Comparison of ENCODE assay signal across 13 cellular contexts in the genomic region with DNA sequence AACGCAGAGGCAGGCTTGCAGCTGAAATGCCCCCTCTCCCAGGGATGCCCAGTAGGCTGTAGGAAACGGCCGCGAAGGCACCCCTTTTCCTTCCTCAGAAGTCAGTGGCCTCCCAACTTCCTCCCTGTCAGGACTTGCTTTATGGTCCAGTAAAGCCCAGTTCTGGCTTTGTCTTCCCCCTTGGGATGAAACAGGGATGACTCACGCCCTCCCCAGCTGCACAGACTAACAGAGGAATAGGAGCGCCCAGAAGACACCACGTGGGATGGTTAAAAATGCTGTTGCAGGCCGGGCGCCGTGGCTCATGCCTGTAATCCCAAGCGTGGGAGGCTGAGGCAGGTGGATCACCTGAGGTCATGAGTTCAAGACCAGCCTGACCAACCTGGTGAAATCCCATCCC. TPM values are rescaled to one million over a fixed set of nuclear protein-coding genes. Genes with fewer than 3 reads are reported as not detected.
DNase-seq lines count a peak whose midpoint lies in the region; FAIRE-seq and TF ChIP-seq lines count a peak whose summit lies in the region.
"Had no signal": no experiment of that assay in that cellular context is flagged by ENCODE, and none has a peak within 500 bp of the region (broad histone marks: within the 10 kb centered on the region; RNA-seq: fewer than 3 reads in every experiment).

No MANE protein-coding gene starts in this region.

- H3K36me3 ChIP-seq in bronchial epithelial cell (ENCODE audit: control insufficient read depth, insufficient read depth, low read length) (no peaks in the 10 kb centered on the region), tibial nerve (no peaks in the 10 kb centered on the region)

- H3K4me3 ChIP-seq in bronchial epithelial cell (ENCODE audit: low read depth, low read length), result no peak overlapping the region
- no peak overlapping the region for H3K4me3 ChIP-seq in tibial nerve

- no peak for TF ChIP-seq EP300 in tibial nerve (IDR thresholded peaks at IDR 0.05)

- H3K4me1 ChIP-seq in tibial nerve, result no peaks in the 10 kb centered on the region

- DNase-seq in AG08395 (ENCODE audit: low spot score) (peak; percentile 82), M059J (ENCODE audit: low read depth) (peak; percentile 88), bronchial epithelial cell (ENCODE audit: low read depth) (peak; percentile 93), kidney tubule cell (ENCODE audit: low spot score) (peak; percentile 52), tibial nerve (ENCODE audit: low spot score in 2 of 2) (no peak), NCI-H345 treated with DMSO at 0.1 percent for 48 hours (lab: John Stamatoyannopoulos, UW; ENCODE audit: unreplicated experiment) (no peak)
- DNase-seq in activated CD8-positive, alpha-beta memory T cell treated with anti-CD3 and anti-CD28 coated beads, Interleukin-2, amount 50 U/mL, for 4 hours, result no peak
- no peak for DNase-seq in activated CD4-positive, alpha-beta T cell treated with anti-CD3 and anti-CD28 coated beads, Interleukin-2, amount 50 U/mL, for 48 hours
- DNase-seq: activated effector memory CD4-positive, alpha-beta T cell treated with anti-CD3 and anti-CD28 coated beads, Interleukin-2, amount 50 U/mL, for 16 hours; AML-193; cortex of kidney; substantia nigra had no signal

- no peak for TF ChIP-seq CTCF in bronchial epithelial cell (IDR thresholded peaks at IDR 0.05; ENCODE audit: insufficient read depth, low read length, severe bottlenecking)
- TF ChIP-seq CTCF in tibial nerve (IDR thresholded peaks at IDR 0.05), result no peak

- no peak overlapping the region for H3K27ac ChIP-seq in tibial nerve

- no peak for TF ChIP-seq POLR2A in tibial nerve (IDR thresholded peaks at IDR 0.05)

- H3K27me3 ChIP-seq in bronchial epithelial cell (ENCODE audit: control insufficient read depth, insufficient read depth, low read length) (no peaks in the 10 kb centered on the region), tibial nerve (peaks cover 0 to 21% of the 10 kb centered on the region in 2 donors)

- no peak for FAIRE-seq in bronchial epithelial cell (lab: Jason Lieb, UNC)

- WGBS in tibial nerve, 2 donors, result 70 to 82% methylated on average over 11 of the region's 11 CpGs

- no peaks in the 10 kb centered on the region for H3K9me3 ChIP-seq in tibial nerve

RNA-seq across cellular contexts. Expression of a gene that starts 6.9 kb away (rescaled TPM):
- total RNA-seq in M059J (2014; rRNA removed; shearing (Covaris generic)), result 0.15 and 0.86 TPM in 2 replicates
- total RNA-seq in bronchial epithelial cell, result 0.26 and 0.38 TPM in 2 replicates
- not detected for total RNA-seq in tibial nerve
- total RNA-seq: natural killer cell treated with Interleukin-12 subunit alpha and Interleukin-12 subunit beta and Interleukin-15 and Interleukin-18, amount 100 ng/mL, for 72 hours had no signal

Comparison
In these comparisons a context has a peak if more than half of its experiments do, and no peak if none do; other contexts are left out.
1. DNase-seq: peak in AG08395 (single experiment), M059J (single experiment), bronchial epithelial cell (single experiment) and kidney tubule cell (single experiment); none in activated CD8-positive, alpha-beta memory T cell treated with anti-CD3 and anti-CD28 coated beads, Interleukin-2, amount 50 U/mL, for 4 hours (single experiment), tibial nerve (0 of 2), NCI-H345 treated with DMSO at 0.1 percent for 48 hours (single experiment) and activated CD4-positive, alpha-beta T cell treated with anti-CD3 and anti-CD28 coated beads, Interleukin-2, amount 50 U/mL, for 48 hours (0 of 2).